Comparison of ENCODE assay signal across 9 cellular contexts in the genomic region with DNA sequence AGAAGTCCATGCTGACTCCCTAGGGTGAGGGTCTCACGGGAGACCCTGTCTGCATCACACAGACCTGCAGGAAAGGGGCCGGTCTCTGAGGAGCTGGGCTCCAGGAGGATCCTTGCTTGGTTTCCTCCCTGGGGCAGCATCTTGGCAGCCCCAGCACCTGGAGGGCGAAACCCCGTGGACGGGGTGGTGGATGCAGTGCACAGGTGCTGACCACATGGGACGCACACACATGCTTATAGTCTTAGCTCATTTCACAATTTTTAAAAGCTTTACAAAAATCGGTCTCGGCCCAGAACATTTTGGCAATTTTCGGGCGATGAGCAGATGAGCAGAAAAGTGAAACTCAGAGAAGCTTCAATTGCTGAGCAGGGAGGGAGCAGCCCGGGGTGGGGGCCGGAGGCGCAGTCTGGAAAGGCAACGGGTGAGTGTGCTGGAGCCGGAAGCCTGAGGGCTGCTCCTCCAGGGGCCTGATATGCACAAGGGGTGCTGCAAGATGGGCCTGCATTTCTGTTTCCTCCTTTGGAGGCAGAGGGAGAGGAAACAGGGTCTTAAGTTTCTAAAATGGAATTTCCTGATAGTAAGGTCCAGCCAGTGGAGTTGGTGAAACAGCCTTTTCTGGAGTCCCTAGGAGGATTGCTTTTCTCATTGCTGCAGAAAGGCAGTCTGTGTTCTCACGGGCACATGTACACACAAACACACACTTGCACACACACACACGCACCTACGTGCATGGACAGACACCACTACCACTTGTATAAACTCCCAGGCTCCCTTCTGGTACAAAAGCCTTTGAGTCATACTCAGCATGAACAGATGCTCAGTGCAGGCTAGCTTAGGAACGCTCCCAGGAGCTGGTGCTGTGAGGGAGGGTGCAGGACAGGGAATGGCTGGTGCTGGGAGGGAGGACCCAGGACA.
DNase-seq lines count a peak whose midpoint lies in the region; ATAC-seq and TF ChIP-seq lines count a peak whose summit lies in the region.
"Had no signal": no experiment of that assay in that cellular context is flagged by ENCODE, and none has a peak within 500 bp of the region (broad histone marks: within the 10 kb centered on the region; RNA-seq: fewer than 3 reads in every experiment).

No MANE protein-coding gene starts in this region.

- intact Hi-C loops in activated CD4-positive, alpha-beta T cell treated with anti-CD3 and anti-CD28 coated beads for 36 hours (cut with DNase I, micrococcal nuclease): no loop called here

- no peak overlapping the region for H3K4me3 ChIP-seq in brain microvascular endothelial cell (ENCODE audit: low read depth, low read length)

- peak; percentile 52 for ATAC-seq in activated CD4-positive, alpha-beta T cell treated with anti-CD3 and anti-CD28 coated beads for 36 hours
- peak; percentile 59 for ATAC-seq in HG03342 (IDR thresholded peaks at IDR 0.05; ENCODE audit: unreplicated experiment)
- ATAC-seq in GM18520 (IDR thresholded peaks at IDR 0.05; ENCODE audit: unreplicated experiment): no peak
- ATAC-seq in GM18858 (IDR thresholded peaks at IDR 0.05; ENCODE audit: unreplicated experiment): no peak

- H3K4me3 Mint-ChIP-seq in activated CD4-positive, alpha-beta T cell treated with anti-CD3 and anti-CD28 coated beads for 36 hours: no peak overlapping the region

- POLR2A ChIA-PET in activated CD4-positive, alpha-beta T cell treated with anti-CD3 and anti-CD28 coated beads for 36 hours (lab: Charles Lee): no interaction called here

- no peak overlapping the region for H3K27ac Mint-ChIP-seq in activated CD4-positive, alpha-beta T cell treated with anti-CD3 and anti-CD28 coated beads for 36 hours

- peaks cover 21% of the 10 kb centered on the region for H3K4me1 Mint-ChIP-seq in activated CD4-positive, alpha-beta T cell treated with anti-CD3 and anti-CD28 coated beads for 36 hours

- H3K9me3 Mint-ChIP-seq in activated CD4-positive, alpha-beta T cell treated with anti-CD3 and anti-CD28 coated beads for 36 hours (ENCODE audit: low read depth): no peaks in the 10 kb centered on the region

- in situ Hi-C loops in brain microvascular endothelial cell (cut with HindIII; ENCODE audit: low pct_ligation_motif_present, low sequenced_read_pairs): no loop called here

- H3K27ac ChIP-seq in brain microvascular endothelial cell: no peak overlapping the region
- H3K27ac ChIP-seq: VCaP had no signal

- DNase-seq in activated CD4-positive, alpha-beta T cell treated with anti-CD3 and anti-CD28 coated beads for 36 hours: peak; percentile 37
- no peak for DNase-seq in activated CD4-positive, alpha-beta T cell treated with anti-CD3 and anti-CD28 coated beads, Interleukin-2, amount 50 U/mL, for 1 hour
- DNase-seq in brain microvascular endothelial cell (peak; percentile 65), occipital lobe (lab: John Stamatoyannopoulos, UW) (peak; percentile 28)
- no peak for DNase-seq in stimulated activated CD4-positive, alpha-beta T cell treated with anti-CD3 and anti-CD28 coated beads, Interleukin-12 subunit alpha, Interleukin-12 subunit beta, amount 100 ng/mL, for 4 hours

- H3K27me3 Mint-ChIP-seq in activated CD4-positive, alpha-beta T cell treated with anti-CD3 and anti-CD28 coated beads for 36 hours: peaks cover 2% of the 10 kb centered on the region

- H3K36me3 Mint-ChIP-seq in activated CD4-positive, alpha-beta T cell treated with anti-CD3 and anti-CD28 coated beads for 36 hours (ENCODE audit: low read depth): peaks cover 2% of the 10 kb centered on the region

- TF ChIP-seq CTCF in brain microvascular endothelial cell (IDR thresholded peaks at IDR 0.05; ENCODE audit: low read depth, low read length, missing control alignments): no peak

- peaks cover 2% of the 10 kb centered on the region for H3K36me3 ChIP-seq in brain microvascular endothelial cell (replicated peaks)

- CTCF ChIA-PET in activated CD4-positive, alpha-beta T cell treated with anti-CD3 and anti-CD28 coated beads for 36 hours (lab: Charles Lee): no interaction called here

- no peaks in the 10 kb centered on the region for H3K27me3 ChIP-seq in brain microvascular endothelial cell (replicated peaks)

Comparison
In these comparisons a context has a peak if more than half of its experiments do, and no peak if none do; other contexts are left out.
1. DNase-seq: peak in activated CD4-positive, alpha-beta T cell treated with anti-CD3 and anti-CD28 coated beads for 36 hours (single experiment), brain microvascular endothelial cell (single experiment) and occipital lobe (single experiment); none in activated CD4-positive, alpha-beta T cell treated with anti-CD3 and anti-CD28 coated beads, Interleukin-2, amount 50 U/mL, for 1 hour (single experiment) and stimulated activated CD4-positive, alpha-beta T cell treated with anti-CD3 and anti-CD28 coated beads, Interleukin-12 subunit alpha, Interleukin-12 subunit beta, amount 100 ng/mL, for 4 hours (single experiment).
2. ATAC-seq: peak in activated CD4-positive, alpha-beta T cell treated with anti-CD3 and anti-CD28 coated beads for 36 hours (single experiment) and HG03342 (single experiment); none in GM18520 (single experiment) and GM18858 (single experiment).